In the genomic region with DNA sequence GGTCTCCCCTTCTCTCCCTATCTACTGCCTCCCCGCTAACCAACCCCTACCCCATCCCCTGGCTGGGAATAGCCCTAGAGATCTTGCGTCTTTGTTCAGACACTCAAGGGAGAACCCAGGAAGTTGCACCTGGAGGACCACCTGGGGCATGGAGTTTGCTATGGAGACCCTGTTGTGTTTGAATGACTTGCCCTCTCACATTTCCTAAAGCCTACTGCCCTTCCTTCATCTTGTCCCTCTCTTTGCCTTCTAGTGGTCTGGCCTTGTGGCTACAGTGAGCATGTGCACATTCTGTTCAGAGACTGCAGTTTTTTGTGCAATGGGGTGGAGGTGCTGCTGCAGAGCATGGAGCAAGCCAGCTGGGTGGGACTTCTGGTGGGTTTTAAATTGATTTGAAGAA, we compare ENCODE assay signal across 20 cellular contexts. TPM values are rescaled to one million over a fixed set of nuclear protein-coding genes. Genes with fewer than 3 reads are reported as not detected.
A peak's percentile ranks its signal among the peaks of the same experiment; 100 is the strongest.
DNase-seq lines count a peak whose midpoint lies in the region; ATAC-seq and TF ChIP-seq lines count a peak whose summit lies in the region.
"Had no signal": no experiment of that assay in that cellular context is flagged by ENCODE, and none has a peak within 500 bp of the region (broad histone marks: within the 10 kb centered on the region; RNA-seq: fewer than 3 reads in every experiment).

No MANE protein-coding gene starts in this region.

- H4K5ac ChIP-seq in mesendoderm (ENCODE audit: low read length), result no peak overlapping the region

- H3K4me1 ChIP-seq in BLaER1 (peaks cover 48% of the 10 kb centered on the region), GM23338 (ENCODE audit: insufficient read depth) (peaks cover 59% of the 10 kb centered on the region), mesendoderm (ENCODE audit: control insufficient read depth, low read depth, low read length) (peaks cover 14% of the 10 kb centered on the region), adrenal gland (replicated peaks in 1 of 2) (peaks cover 24 to 51% of the 10 kb centered on the region in 2 donors)

- H3K4me3 ChIP-seq in BLaER1 (no peak overlapping the region), GM23338 (no peak overlapping the region), mesendoderm (ENCODE audit: low read length) (no peak overlapping the region), adrenal gland (no peak overlapping the region)
- H3K4me3 ChIP-seq: HAP-1, PC-9 had no signal

- H3K4me2 ChIP-seq in BLaER1, result peak overlapping the region; percentile 17; the same call in 1 of the 2 replicates
- H3K4me2 ChIP-seq in GM23338, result no peak overlapping the region
- no peak overlapping the region for H3K4me2 ChIP-seq in mesendoderm (ENCODE audit: low read length)
- H3K4me2 ChIP-seq: KMS-11, PC-9 had no signal

- H3K9me3 ChIP-seq in BLaER1 (no peaks in the 10 kb centered on the region), adrenal gland (replicated peaks in 1 of 3) (no peaks in the 10 kb centered on the region)
- H3K9me3 ChIP-seq: BE2C, HAP-1 had no signal

- no peak overlapping the region for H3K27ac ChIP-seq in BLaER1
- no peak overlapping the region for H3K27ac ChIP-seq in GM23338 (ENCODE audit: low read depth)
- no peak overlapping the region for H3K27ac ChIP-seq in mesendoderm (ENCODE audit: low read depth, low read length)
- no peak overlapping the region for H3K27ac ChIP-seq in adrenal gland
- H3K27ac ChIP-seq: KMS-11, PC-9, RWPE1 had no signal

- no peaks in the 10 kb centered on the region; the same call in 1 of the 2 replicates for H3K27me3 ChIP-seq in BLaER1
- H3K27me3 ChIP-seq in GM23338 (ENCODE audit: insufficient read depth), result no peaks in the 10 kb centered on the region
- no peaks in the 10 kb centered on the region for H3K27me3 ChIP-seq in mesendoderm (ENCODE audit: insufficient read depth, low read length, poor library complexity)
- H3K27me3 ChIP-seq in adrenal gland, result no peaks in the 10 kb centered on the region
- H3K27me3 ChIP-seq: BE2C had no signal

- H3K36me3 ChIP-seq in BLaER1 (no peaks in the 10 kb centered on the region), GM23338 (ENCODE audit: insufficient read depth) (no peaks in the 10 kb centered on the region), mesendoderm (ENCODE audit: control insufficient read depth, insufficient read depth, low read length) (no peaks in the 10 kb centered on the region), adrenal gland (replicated peaks in 1 of 2) (no peaks in the 10 kb centered on the region)
- H3K36me3 ChIP-seq: BE2C, HAP-1 had no signal

- no CpG with 5 or more reads among the region's 2 CpGs for WGBS in mesendoderm (ENCODE audit: extremely low coverage, insufficient coverage, low lambda C conversion rate)
- 95 to 100% (median 99%) methylated on average over 2 of the region's 2 CpGs for WGBS in adrenal gland, 4 donors

- peaks cover 99% of the 10 kb centered on the region for H4K20me1 ChIP-seq in BLaER1
- peaks cover 50% of the 10 kb centered on the region for H4K20me1 ChIP-seq in GM23338 (replicated peaks; ENCODE audit: insufficient read depth)

- no peak for TF ChIP-seq POLR2A in adrenal gland (IDR thresholded peaks at IDR 0.05)

- H3K4ac ChIP-seq in mesendoderm (ENCODE audit: low read depth, low read length), result no peak overlapping the region

- H3K36me3 Mint-ChIP-seq in GM23338 (ENCODE audit: low read depth) (no peaks in the 10 kb centered on the region), glutamatergic neuron (ENCODE audit: unreplicated experiment) (no peaks in the 10 kb centered on the region)

- H2AK5ac ChIP-seq in mesendoderm (ENCODE audit: low read length), result no peak overlapping the region

- H3K9me3 Mint-ChIP-seq in GM23338 (no peaks in the 10 kb centered on the region), glutamatergic neuron (ENCODE audit: unreplicated experiment) (peaks cover 2% of the 10 kb centered on the region)
- H3K9me3 Mint-ChIP-seq: CD4-positive, alpha-beta T cell had no signal

- H4K8ac ChIP-seq in mesendoderm (ENCODE audit: low read depth, low read length), result no peak overlapping the region

- H3K4me3 Mint-ChIP-seq in GM23338, result no peak overlapping the region; the same call in 2 of the 3 replicates
- H3K4me3 Mint-ChIP-seq in glutamatergic neuron (ENCODE audit: unreplicated experiment), result no peak overlapping the region
- H3K4me3 Mint-ChIP-seq: CD4-positive, alpha-beta T cell had no signal

- peaks cover 61% of the 10 kb centered on the region for H3K4me1 Mint-ChIP-seq in GM23338
- peaks cover 46% of the 10 kb centered on the region for H3K4me1 Mint-ChIP-seq in glutamatergic neuron (ENCODE audit: low read depth, unreplicated experiment)

- peaks cover 100% of the 10 kb centered on the region for H3K79me2 ChIP-seq in GM23338 (replicated peaks; ENCODE audit: insufficient read depth)
- peaks cover 61% of the 10 kb centered on the region for H3K79me2 ChIP-seq in mesendoderm (ENCODE audit: control insufficient read depth, insufficient read depth, low read length)

- H3K9ac ChIP-seq in BLaER1, result no peak overlapping the region
- H3K9ac ChIP-seq in mesendoderm (ENCODE audit: low read length), result no peak overlapping the region
- H3K9ac ChIP-seq: KMS-11 had no signal

- H3K23ac ChIP-seq in mesendoderm (ENCODE audit: low read length), result no peak overlapping the region

- H3K9me2 ChIP-seq in GM23338 (ENCODE audit: insufficient read depth), result no peaks in the 10 kb centered on the region

- H3K27me3 Mint-ChIP-seq in GM23338 (ENCODE audit: insufficient read depth, low read depth, poor library complexity), result no peaks in the 10 kb centered on the region
- H3K27me3 Mint-ChIP-seq in glutamatergic neuron (ENCODE audit: unreplicated experiment), result no peaks in the 10 kb centered on the region

- H3K79me1 ChIP-seq in mesendoderm (ENCODE audit: low read length), result peaks cover 29% of the 10 kb centered on the region

- no peak overlapping the region for H2BK15ac ChIP-seq in mesendoderm (replicated peaks; ENCODE audit: low read depth)

- 0 out of 2 replicates have a peak overlapping the region, but pooled peaks have one; percentile 4 for H3K27ac Mint-ChIP-seq in GM23338
- H3K27ac Mint-ChIP-seq in glutamatergic neuron (ENCODE audit: unreplicated experiment), result no peak overlapping the region
- H3K27ac Mint-ChIP-seq: CD4-positive, alpha-beta T cell had no signal

- intact Hi-C loops in adrenal gland (cut with DNase I), result no loop called here

- no peak overlapping the region for H2BK5ac ChIP-seq in mesendoderm (ENCODE audit: low read length)

- no peak overlapping the region for H3K18ac ChIP-seq in mesendoderm (ENCODE audit: low read length)

- H3K56ac ChIP-seq in mesendoderm (ENCODE audit: low read length), result peak overlapping the region; percentile 47

- H2BK120ac ChIP-seq in mesendoderm (ENCODE audit: low read depth, low read length), result no peak overlapping the region

- ATAC-seq in GM23338, result peak; percentile 55
- no peak for ATAC-seq in HG03025 (IDR thresholded peaks at IDR 0.05; ENCODE audit: low FRiP score, unreplicated experiment)

- peak; percentile 61 for DNase-seq in GM23338 (ENCODE audit: low spot score)
- peak; percentile 65 for DNase-seq in NCI-H69 (lab: John Stamatoyannopoulos, UW)
- DNase-seq in mesendoderm, result peak; percentile 62
- no peak for DNase-seq in adrenal gland
- no peak for DNase-seq in glutamatergic neuron
- no peak for DNase-seq in NCI-H2107 (lab: John Stamatoyannopoulos, UW)
- DNase-seq: BE2C; CD4-positive, alpha-beta T cell; NCI-H1048; NCI-H1436 treated with DMSO at 0.1 percent for 48 hours; NCI-H2081; NCI-H510A treated with DMSO at 0.1 percent for 48 hours; NCI-H82; PC-9; SIG-M5 had no signal

- TF ChIP-seq CTCF in GM23338 (conservative IDR thresholded peaks at IDR 0.05; ENCODE audit: low read depth in 2 of 2) (no peak), adrenal gland (IDR thresholded peaks at IDR 0.05) (no peak), glutamatergic neuron (IDR thresholded peaks at IDR 0.05; ENCODE audit: partially characterized antibody, unreplicated experiment) (no peak)

- H3F3A ChIP-seq in GM23338 (replicated peaks; ENCODE audit: low read depth), result no peaks in the 10 kb centered on the region; the same call in 1 of the 2 replicates

- no peak overlapping the region for H2AFZ ChIP-seq in GM23338
- H2AFZ ChIP-seq: PC-9 had no signal

TF ChIP-seq in GM23338, 12 proteins besides CTCF, POLR2A, EP300 and RAD21 (continues in another document):
- TF ChIP-seq ZNF114 (CRISPR knock-in tag; IDR thresholded peaks at IDR 0.05) (no peak), NANOG (IDR thresholded peaks at IDR 0.05; ENCODE audit: borderline replicate concordance) (no peak), STAT1 (IDR thresholded peaks at IDR 0.05; ENCODE audit: unreplicated experiment) (no peak), POLR2AphosphoS5 (IDR thresholded peaks at IDR 0.05; ENCODE audit: low read depth) (no peak)
- TF ChIP-seq, protein P1, sequence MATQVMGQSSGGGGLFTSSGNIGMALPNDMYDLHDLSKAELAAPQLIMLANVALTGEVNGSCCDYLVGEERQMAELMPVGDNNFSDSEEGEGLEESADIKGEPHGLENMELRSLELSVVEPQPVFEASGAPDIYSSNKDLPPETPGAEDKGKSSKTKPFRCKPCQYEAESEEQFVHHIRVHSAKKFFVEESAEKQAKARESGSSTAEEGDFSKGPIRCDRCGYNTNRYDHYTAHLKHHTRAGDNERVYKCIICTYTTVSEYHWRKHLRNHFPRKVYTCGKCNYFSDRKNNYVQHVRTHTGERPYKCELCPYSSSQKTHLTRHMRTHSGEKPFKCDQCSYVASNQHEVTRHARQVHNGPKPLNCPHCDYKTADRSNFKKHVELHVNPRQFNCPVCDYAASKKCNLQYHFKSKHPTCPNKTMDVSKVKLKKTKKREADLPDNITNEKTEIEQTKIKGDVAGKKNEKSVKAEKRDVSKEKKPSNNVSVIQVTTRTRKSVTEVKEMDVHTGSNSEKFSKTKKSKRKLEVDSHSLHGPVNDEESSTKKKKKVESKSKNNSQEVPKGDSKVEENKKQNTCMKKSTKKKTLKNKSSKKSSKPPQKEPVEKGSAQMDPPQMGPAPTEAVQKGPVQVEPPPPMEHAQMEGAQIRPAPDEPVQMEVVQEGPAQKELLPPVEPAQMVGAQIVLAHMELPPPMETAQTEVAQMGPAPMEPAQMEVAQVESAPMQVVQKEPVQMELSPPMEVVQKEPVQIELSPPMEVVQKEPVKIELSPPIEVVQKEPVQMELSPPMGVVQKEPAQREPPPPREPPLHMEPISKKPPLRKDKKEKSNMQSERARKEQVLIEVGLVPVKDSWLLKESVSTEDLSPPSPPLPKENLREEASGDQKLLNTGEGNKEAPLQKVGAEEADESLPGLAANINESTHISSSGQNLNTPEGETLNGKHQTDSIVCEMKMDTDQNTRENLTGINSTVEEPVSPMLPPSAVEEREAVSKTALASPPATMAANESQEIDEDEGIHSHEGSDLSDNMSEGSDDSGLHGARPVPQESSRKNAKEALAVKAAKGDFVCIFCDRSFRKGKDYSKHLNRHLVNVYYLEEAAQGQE (IDR thresholded peaks at IDR 0.05; ENCODE audit: unreplicated experiment), result no peak

RNA-seq across cellular contexts. Expression of a gene that starts 42.5 kb away (rescaled TPM):
- total RNA-seq in GM23338 (2014; rRNA removed; shearing (Covaris generic)), result 28.9 and 32.2 TPM in 2 replicates
- polyA plus RNA-seq in GM23338 (2016; fragmentation: Nextera tagmentation; extraction: Ambion mirVana) (11.1 and 12.3 TPM in 2 replicates), adrenal gland (1 to 10 TPM; 3.1 to 8.7 (median 5.1) TPM)
- polyA plus RNA-seq in mesendoderm (2013, experiment 1 of 2), result 12.2 TPM
- 11.9 TPM for polyA plus RNA-seq in mesendoderm (2013, experiment 2 of 2)
- total RNA-seq in adrenal gland (10 to 100 TPM; 15.1 to 40.9 (median 23.9) TPM), glutamatergic neuron (ENCODE audit: unreplicated experiment) (8.3 TPM)

Comparison
In these comparisons a context has a peak if more than half of its experiments do, and no peak if none do; other contexts are left out.
1. DNase-seq: peak in GM23338 (single experiment), NCI-H69 (single experiment) and mesendoderm (single experiment); none in adrenal gland (0 of 7), glutamatergic neuron (single experiment) and NCI-H2107 (single experiment).